Comparison of ENCODE assay signal across 10 cellular contexts in the genomic region with DNA sequence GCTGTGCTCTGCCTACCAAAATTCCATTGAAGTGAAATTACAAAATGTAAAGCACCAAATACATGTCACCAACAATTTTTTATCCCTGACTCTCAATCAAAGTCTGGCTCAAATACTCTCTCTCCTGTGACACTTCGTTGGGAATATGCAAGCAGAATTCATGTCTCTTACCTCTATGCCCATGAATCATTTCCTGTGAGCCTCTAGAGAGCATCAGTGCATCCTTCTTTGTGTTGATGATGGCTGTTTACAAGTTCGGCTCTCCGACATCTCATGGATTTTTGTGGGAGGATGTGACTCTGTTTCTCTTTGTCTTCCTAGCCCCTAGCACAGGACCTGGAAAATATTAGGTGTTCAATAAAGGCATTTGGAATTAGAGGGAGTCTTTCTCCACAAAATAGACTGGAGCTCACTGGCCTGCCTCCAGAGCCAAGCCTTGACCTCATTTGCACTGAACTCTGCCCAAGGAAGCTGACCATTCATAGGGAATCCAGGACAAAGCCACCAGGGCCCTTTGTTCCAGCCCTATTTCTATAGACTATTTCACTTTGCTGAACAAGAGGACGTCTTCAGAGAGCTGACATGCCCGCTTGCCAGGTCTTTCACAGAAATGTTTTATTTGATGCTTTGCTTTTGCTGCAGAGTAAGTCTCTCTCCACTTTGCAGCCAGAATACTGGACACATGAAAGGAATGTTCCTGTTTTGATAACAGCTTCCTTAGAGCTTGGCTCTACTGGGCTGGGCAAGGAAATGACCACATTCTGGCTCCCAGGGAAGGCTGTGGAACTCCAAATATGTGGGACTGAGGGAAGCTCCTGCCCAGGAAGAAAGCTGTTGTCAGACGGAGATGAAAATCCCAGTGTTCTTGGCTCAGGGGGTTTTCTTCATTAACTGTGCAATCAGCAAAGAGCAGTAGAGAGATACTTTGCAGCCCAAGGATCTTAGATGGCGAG.
DNase-seq lines count a peak whose midpoint lies in the region; ATAC-seq, FAIRE-seq and TF ChIP-seq lines count a peak whose summit lies in the region.
"Had no signal": no experiment of that assay in that cellular context is flagged by ENCODE, and none has a peak within 500 bp of the region (broad histone marks: within the 10 kb centered on the region; RNA-seq: fewer than 3 reads in every experiment).

No MANE protein-coding gene starts in this region.

- H2AK9ac ChIP-seq in IMR-90 (replicated peaks; ENCODE audit: low read depth, low read length, poor library complexity), result peak overlapping the region; percentile 48

- no peak for TF ChIP-seq CTCF in IMR-90 (conservative IDR thresholded peaks at IDR 0.05; ENCODE audit: low read depth, low read length)
- no peak for TF ChIP-seq CTCF in cardiac fibroblast (IDR thresholded peaks at IDR 0.05; ENCODE audit: low read depth, low read length)
- TF ChIP-seq CTCF in keratinocyte (optimal IDR thresholded peaks at IDR 0.05 in 1 of 3, IDR thresholded peaks at IDR 0.05 in 1 of 3, conservative IDR thresholded peaks at IDR 0.05 in 1 of 3; ENCODE audit: extremely low read depth in 1 of 3, insufficient read depth in 2 of 3, low read length in 3 of 3), result no peak
- TF ChIP-seq CTCF in upper lobe of right lung (IDR thresholded peaks at IDR 0.05), result no peak

- H3K36me3 ChIP-seq in IMR-90 (ENCODE audit: control insufficient read depth, insufficient read depth, low read length), result no peaks in the 10 kb centered on the region
- H3K36me3 ChIP-seq in keratinocyte (ENCODE audit: control insufficient read depth in 2 of 2, extremely low read depth in 1 of 2, insufficient read depth in 2 of 2, low read length in 2 of 2), result no peaks in the 10 kb centered on the region
- H3K36me3 ChIP-seq in upper lobe of right lung, result no peaks in the 10 kb centered on the region

- CTCF ChIA-PET in IMR-90 (lab: Yijun Ruan, JAX), result interaction anchor here (1.1 kb wide), 1 partner anchor 110 kb away, joined by 4 read pairs; no protein-coding TSS in a partner anchor

- H3K27me3 ChIP-seq in IMR-90 (ENCODE audit: control insufficient read depth, insufficient read depth, low read length) (no peaks in the 10 kb centered on the region), keratinocyte (ENCODE audit: control insufficient read depth, extremely low read depth, insufficient read depth, low read length) (no peaks in the 10 kb centered on the region), upper lobe of right lung (no peaks in the 10 kb centered on the region)

- ATAC-seq in IMR-90 (ENCODE audit: low read depth) (peak; percentile 90), upper lobe of right lung (peak; percentile 68)

- DNase-seq in IMR-90 (peak; percentile 95), cardiac fibroblast (ENCODE audit: low read depth in 2 of 2) (peak; percentile 92 to 96), keratinocyte (ENCODE audit: low read depth, low spot score) (no peak), upper lobe of right lung (no peak), HT-29 (ENCODE audit: low spot score) (no peak), T-helper 1 cell (no peak)
- DNase-seq in NK-92 treated with Interleukin-12 subunit alpha and Interleukin-12 subunit beta, amount 100 ng/mL, for 24 hours (lab: John Stamatoyannopoulos, UW), result no peak
- DNase-seq: activated gamma-delta T cell treated with Interleukin-2 at 50 U/mL for 16 hours, MM.1S, NCI-H82 had no signal

- H2AFZ ChIP-seq in IMR-90 (replicated peaks; ENCODE audit: low read length, poor library complexity), result peak overlapping the region; percentile 74
- no peak overlapping the region for H2AFZ ChIP-seq in keratinocyte (ENCODE audit: control insufficient read depth, low read length)

- peak overlapping the region; percentile 91 for H4K91ac ChIP-seq in IMR-90 (ENCODE audit: insufficient read depth, low read depth, low read length)

- peak overlapping the region; percentile 45 for H3K4me2 ChIP-seq in IMR-90 (ENCODE audit: low read depth, low read length)
- peak overlapping the region; percentile 11 for H3K4me2 ChIP-seq in keratinocyte (ENCODE audit: control insufficient read depth, extremely low read depth, insufficient read depth, low read depth, low read length)

- peak overlapping the region; percentile 83 for H2AK5ac ChIP-seq in IMR-90 (ENCODE audit: low read depth, low read length)

- dilution Hi-C loops in IMR-90 (cut with HindIII; ENCODE audit: low sequenced_read_pairs, unreplicated experiment), result no loop called here
- dilution Hi-C loops in keratinocyte (cut with MboI; ENCODE audit: extremely low pct_ligation_motif_present, low sequenced_read_pairs), result no loop called here

- WGBS in IMR-90 (ENCODE audit: extremely low coverage in 2 of 2, insufficient read length in 1 of 2), 2 experiments, result no CpG with 5 or more reads among the region's 7 CpGs

- peak overlapping the region; percentile 98 for H2BK120ac ChIP-seq in IMR-90 (ENCODE audit: low read depth, low read length)

- peak overlapping the region; percentile 46; the same call in 2 of the 3 replicates for H2BK15ac ChIP-seq in IMR-90 (ENCODE audit: low read depth, low read length)

- peak; percentile 83 for FAIRE-seq in keratinocyte (lab: Jason Lieb, UNC)

- peak overlapping the region; percentile 96 for H3K56ac ChIP-seq in IMR-90 (ENCODE audit: extremely low read depth, insufficient read depth, low read length)

- peak overlapping the region; percentile 94 for H3K14ac ChIP-seq in IMR-90 (replicated peaks; ENCODE audit: low read depth, low read length)

- H3K4me3 ChIP-seq in IMR-90 (ENCODE audit: insufficient read depth, low read depth, low read length), result no peak overlapping the region
- no peak overlapping the region for H3K4me3 ChIP-seq in cardiac fibroblast (replicated peaks in 1 of 2; ENCODE audit: low read depth in 2 of 2, low read length in 2 of 2)
- no peak overlapping the region for H3K4me3 ChIP-seq in keratinocyte (ENCODE audit: control insufficient read depth in 2 of 3, extremely low read depth in 1 of 3, insufficient read depth in 2 of 3, low read depth in 1 of 3, low read length in 3 of 3)
- H3K4me3 ChIP-seq in upper lobe of right lung, result no peak overlapping the region

- peak overlapping the region; percentile 90 for H2BK5ac ChIP-seq in IMR-90 (ENCODE audit: low read depth, low read length, poor library complexity, severe bottlenecking)

- H3K4me1 ChIP-seq in IMR-90 (ENCODE audit: control insufficient read depth, insufficient read depth, low read length), result peaks cover 19% of the 10 kb centered on the region
- H3K4me1 ChIP-seq in keratinocyte (ENCODE audit: control insufficient read depth, extremely low read depth, insufficient read depth, low read length), result peaks cover 30% of the 10 kb centered on the region
- peaks cover 9% of the 10 kb centered on the region for H3K4me1 ChIP-seq in upper lobe of right lung

- H4K20me1 ChIP-seq in IMR-90 (ENCODE audit: insufficient read depth, low read length) (peaks cover 2% of the 10 kb centered on the region; the same call in 1 of the 2 replicates), keratinocyte (ENCODE audit: control insufficient read depth, extremely low read depth, insufficient read depth, low read length) (no peaks in the 10 kb centered on the region)

- H4K8ac ChIP-seq in IMR-90 (ENCODE audit: low read depth in 2 of 2, low read length in 2 of 2), result peak overlapping the region; percentile 27 to 96

- H3K18ac ChIP-seq in IMR-90 (ENCODE audit: low read depth, low read length), result peak overlapping the region; percentile 66

- peak overlapping the region; percentile 98 for H2BK20ac ChIP-seq in IMR-90 (ENCODE audit: low read depth, low read length)

- no TSS peak for BruUV-seq in IMR-90 (replicated peaks; lab: Mats Ljungman, UMichigan)

- H3K79me2 ChIP-seq in keratinocyte (ENCODE audit: control insufficient read depth, insufficient read depth, low read length), result no peaks in the 10 kb centered on the region

- H3K9me1 ChIP-seq in IMR-90 (ENCODE audit: insufficient read depth, low read length) (peaks cover 16% of the 10 kb centered on the region), keratinocyte (ENCODE audit: control insufficient read depth, extremely low read depth, insufficient read depth, low read length) (no peaks in the 10 kb centered on the region)

- intact Hi-C loops in IMR-90 (cut with micrococcal nuclease), result loop anchor here (2.0 to 5.0 kb wide), 5 partner anchors 196 to 355 kb away; a partner anchor contains a TSS
- intact Hi-C loops in upper lobe of right lung (cut with DNase I), result no loop called here

- peak overlapping the region; percentile 56 for H4K5ac ChIP-seq in IMR-90 (ENCODE audit: low read depth, low read length)

- peak overlapping the region; percentile 100 for H3K23ac ChIP-seq in IMR-90 (ENCODE audit: low read depth, low read length)

- in situ Hi-C loops in IMR-90 (cut with MboI; ENCODE audit: low sequenced_read_pairs), result no loop called here

- peak overlapping the region; percentile 18 for H3K9ac ChIP-seq in IMR-90 (ENCODE audit: low read depth, low read length)
- H3K9ac ChIP-seq in keratinocyte (ENCODE audit: control insufficient read depth, extremely low read depth, insufficient read depth, low read length), result no peak overlapping the region

- peak overlapping the region; percentile 97 for H3K4ac ChIP-seq in IMR-90 (ENCODE audit: low read depth, low read length)

- POLR2A ChIA-PET in IMR-90 (lab: Charles Lee; ENCODE audit: unreplicated experiment), result interaction anchor here (0.7 to 0.8 kb wide), 2 partner anchors 14 to 213 kb away, joined by 3 to 8 read pairs; no protein-coding TSS in a partner anchor

- no peaks in the 10 kb centered on the region for H3K9me3 ChIP-seq in IMR-90 (ENCODE audit: control insufficient read depth, insufficient read depth, low read length)
- H3K9me3 ChIP-seq in keratinocyte (ENCODE audit: control insufficient read depth, low read depth, low read length), result no peaks in the 10 kb centered on the region
- H3K9me3 ChIP-seq in upper lobe of right lung, result peaks cover 5% of the 10 kb centered on the region

- TF ChIP-seq RAD21 in IMR-90 (IDR thresholded peaks at IDR 0.05; ENCODE audit: low read length), result peak; percentile 13

- peak overlapping the region; percentile 87 for H3K27ac ChIP-seq in IMR-90 (ENCODE audit: insufficient read depth, low read length)
- H3K27ac ChIP-seq in keratinocyte (ENCODE audit: control insufficient read depth, insufficient read depth, low read length), result no peak overlapping the region
- peak overlapping the region; percentile 19 for H3K27ac ChIP-seq in upper lobe of right lung

- no peak for TF ChIP-seq POLR2A in IMR-90 (IDR thresholded peaks at IDR 0.05; ENCODE audit: low read depth, low read length)

- H3K79me1 ChIP-seq in IMR-90 (ENCODE audit: low read depth in 1 of 2, low read length in 2 of 2), result peaks cover 0 to 7% of the 10 kb centered on the region in 2 experiments; a peak in 1 of 4 replicates

TF ChIP-seq in IMR-90, 13 proteins besides CTCF, POLR2A, EP300 and RAD21:
- TF ChIP-seq MAZ (IDR thresholded peaks at IDR 0.05; ENCODE audit: borderline replicate concordance, low read depth, low read length) (no peak), MAFK (IDR thresholded peaks at IDR 0.05; ENCODE audit: low read depth, low read length) (0 out of 2 replicates have a peak, but pooled peaks have one; percentile 1)
TF ChIP-seq in IMR-90: peak in this region for 1.

Comparison
In these comparisons a context has a peak if more than half of its experiments do, and no peak if none do; other contexts are left out.
1. DNase-seq: peak in IMR-90 (single experiment) and cardiac fibroblast (2 of 2); none in keratinocyte (single experiment), upper lobe of right lung (single experiment), NK-92 treated with Interleukin-12 subunit alpha and Interleukin-12 subunit beta, amount 100 ng/mL, for 24 hours (single experiment), HT-29 (single experiment) and T-helper 1 cell (0 of 5).